Comparison of ENCODE assay signal across 1 cellular context in the genomic region with DNA sequence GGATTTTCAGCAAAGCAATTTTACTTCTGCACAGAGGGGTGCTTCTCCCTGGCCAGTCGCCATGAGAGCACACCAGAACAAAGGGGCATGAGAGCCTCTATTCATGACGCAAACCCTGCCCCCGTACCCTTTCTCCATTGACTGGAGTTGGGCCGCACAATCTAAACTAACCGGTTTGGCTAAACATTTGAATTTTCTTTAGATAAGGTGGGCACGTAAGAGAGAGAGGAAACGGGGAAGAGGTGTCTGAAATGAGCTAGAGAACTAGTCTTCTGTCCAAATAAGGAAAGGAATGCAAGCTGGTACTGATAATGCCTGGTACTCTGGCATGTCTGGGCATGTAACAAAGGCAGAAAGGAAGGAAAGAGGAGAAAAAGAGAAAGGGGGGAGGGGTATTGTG.
TF ChIP-seq lines count a peak whose summit lies in the region.

No MANE protein-coding gene starts in this region.

TF ChIP-seq in GM23338, 12 proteins besides CTCF, POLR2A, EP300 and RAD21:
- TF ChIP-seq POLR2AphosphoS5 (IDR thresholded peaks at IDR 0.05; ENCODE audit: low read depth): no peak
- no peak for TF ChIP-seq EZH2 (IDR thresholded peaks at IDR 0.05; ENCODE audit: low read depth, unreplicated experiment)
- TF ChIP-seq ZNF331 (CRISPR knock-in tag; IDR thresholded peaks at IDR 0.05; ENCODE audit: low read depth): no peak
- TF ChIP-seq EZH2phosphoT487 (IDR thresholded peaks at IDR 0.05; ENCODE audit: unreplicated experiment): no peak
- TF ChIP-seq CREB1 (CRISPR knock-in tag; IDR thresholded peaks at IDR 0.05; ENCODE audit: low read depth): no peak
- no peak for TF ChIP-seq JUNB (IDR thresholded peaks at IDR 0.05; ENCODE audit: unreplicated experiment)
- TF ChIP-seq ZNF114 (CRISPR knock-in tag; IDR thresholded peaks at IDR 0.05): no peak
- TF ChIP-seq, protein P1, sequence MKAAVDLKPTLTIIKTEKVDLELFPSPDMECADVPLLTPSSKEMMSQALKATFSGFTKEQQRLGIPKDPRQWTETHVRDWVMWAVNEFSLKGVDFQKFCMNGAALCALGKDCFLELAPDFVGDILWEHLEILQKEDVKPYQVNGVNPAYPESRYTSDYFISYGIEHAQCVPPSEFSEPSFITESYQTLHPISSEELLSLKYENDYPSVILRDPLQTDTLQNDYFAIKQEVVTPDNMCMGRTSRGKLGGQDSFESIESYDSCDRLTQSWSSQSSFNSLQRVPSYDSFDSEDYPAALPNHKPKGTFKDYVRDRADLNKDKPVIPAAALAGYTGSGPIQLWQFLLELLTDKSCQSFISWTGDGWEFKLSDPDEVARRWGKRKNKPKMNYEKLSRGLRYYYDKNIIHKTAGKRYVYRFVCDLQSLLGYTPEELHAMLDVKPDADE (IDR thresholded peaks at IDR 0.05): no peak
- no peak for TF ChIP-seq ZNF462 (CRISPR knock-in tag; IDR thresholded peaks at IDR 0.05)
- TF ChIP-seq NANOG (IDR thresholded peaks at IDR 0.05; ENCODE audit: borderline replicate concordance): no peak
TF ChIP-seq in GM23338: peak in this region for 0.
